35 cellular contexts compared by ENCODE assay signal in the genomic region with DNA sequence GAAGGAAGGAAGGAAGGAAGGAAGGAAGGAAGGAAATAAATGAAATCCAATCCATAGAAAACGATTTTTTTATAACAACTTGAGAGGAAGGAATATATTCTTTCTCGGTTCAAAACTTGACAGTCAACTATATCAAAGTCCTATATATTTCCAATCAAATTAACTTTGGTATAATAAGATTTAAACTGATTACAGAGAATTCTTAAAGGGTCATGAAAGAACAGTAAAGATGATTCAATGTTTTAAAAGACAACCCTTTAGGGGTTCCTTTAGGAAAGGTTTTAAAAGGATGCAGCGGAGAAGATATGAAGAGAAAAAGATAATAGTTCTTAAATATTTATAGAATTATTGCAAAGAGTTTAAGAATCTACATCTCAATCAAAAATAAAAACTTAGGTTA.
"Had no signal": no experiment of that assay in that cellular context is flagged by ENCODE, and none has a peak within 500 bp of the region (broad histone marks: within the 10 kb centered on the region; RNA-seq: fewer than 3 reads in every experiment).

No MANE protein-coding gene starts in this region.

- H3K9me3 ChIP-seq: adrenal gland, body of pancreas, breast epithelium had no signal

- H3K27me3 Mint-ChIP-seq: activated B cell treated with CpG ODN at 0.5 μM for 24 hours; activated CD4-positive, alpha-beta memory T cell treated with anti-CD3 and anti-CD28 coated beads for 36 hours; activated CD4-positive, alpha-beta T cell treated with anti-CD3 and anti-CD28 coated beads, Interleukin-2, amount 10 ng/mL, durations not matched to agents 24 days and 14 days; activated CD8-positive, alpha-beta T cell treated with anti-CD3 and anti-CD28 coated beads for 36 hours; activated T-helper 17 cell treated with anti-CD3 and anti-CD28 coated beads, Interleukin-2, amount 50 U/mL, for 72 hours had no signal

- H3K36me3 ChIP-seq: adrenal gland, brain microvascular endothelial cell, breast epithelium had no signal

- H3K4me1 Mint-ChIP-seq: activated B cell treated with CpG ODN at 0.5 μM for 24 hours; activated CD4-positive, alpha-beta T cell treated with anti-CD3 and anti-CD28 coated beads, Interleukin-2, amount 10 ng/mL, durations not matched to agents 24 days and 14 days; activated naive CD8-positive, alpha-beta T cell treated with anti-CD3 and anti-CD28 coated beads for 36 hours; activated T-helper 17 cell treated with anti-CD3 and anti-CD28 coated beads, Interleukin-2, amount 50 U/mL, for 72 hours had no signal

- H3K27me3 ChIP-seq: adrenal gland, body of pancreas, brain microvascular endothelial cell, breast epithelium had no signal

- H3K4me3 ChIP-seq: adrenal gland, body of pancreas, breast epithelium had no signal

- H3K27ac ChIP-seq: adrenal gland, body of pancreas, breast epithelium, VCaP had no signal

- H3K36me3 Mint-ChIP-seq: activated CD4-positive, alpha-beta memory T cell treated with anti-CD3 and anti-CD28 coated beads for 36 hours; activated naive CD4-positive, alpha-beta T cell treated with anti-CD3 and anti-CD28 coated beads, Interleukin-2, amount 50 U/mL, for 72 hours; activated naive CD8-positive, alpha-beta T cell treated with anti-CD3 and anti-CD28 coated beads for 36 hours had no signal

- H3K4me1 ChIP-seq: body of pancreas, breast epithelium had no signal

- H3K4me3 Mint-ChIP-seq: activated B cell treated with CpG ODN at 0.5 μM for 24 hours; activated CD4-positive, alpha-beta memory T cell treated with anti-CD3 and anti-CD28 coated beads for 36 hours; activated CD4-positive, alpha-beta T cell treated with anti-CD3 and anti-CD28 coated beads, Interleukin-2, amount 10 ng/mL, durations not matched to agents 24 days and 14 days; activated CD8-positive, alpha-beta T cell treated with anti-CD3 and anti-CD28 coated beads for 36 hours; activated naive CD4-positive, alpha-beta T cell treated with anti-CD3 and anti-CD28 coated beads for 36 hours; activated naive CD8-positive, alpha-beta T cell treated with anti-CD3 and anti-CD28 coated beads for 36 hours; activated T-cell treated with anti-CD3 and anti-CD28 coated beads, Interleukin-2, amount 50 U/mL, for 4 hours; activated T-cell treated with anti-CD3 and anti-CD28 coated beads, Interleukin-2, amount 50 U/mL, for 72 hours; activated T-helper 1 cell treated with anti-CD3 and anti-CD28 coated beads, Interleukin-12 subunit alpha, Interleukin-12 subunit beta, Interleukin-2, Interleukin-4 antibody, amounts not matched to agents 30 ng/mL and 10 ng/mL and 1 ng/mL, durations not matched to agents 14 hours and 24 hours and 36 hours; activated T-helper 17 cell treated with anti-CD3 and anti-CD28 coated beads, Interleukin-2, amount 50 U/mL, for 72 hours; T-helper 1 cell treated with Interleukin-12 subunit alpha and Interleukin-12 subunit beta and Interleukin-4 antibody, amounts not matched to agents 30 μg/mL and 1 μg/mL, for 36 hours; T-helper 2 cell treated with Interferon-gamma antibody and Interleukin-4, amounts not matched to agents 5 μg/mL and 100 μg/mL, for 36 hours had no signal

- H3K27ac Mint-ChIP-seq: activated B cell treated with CpG ODN at 0.5 μM for 24 hours; activated CD4-positive, alpha-beta memory T cell treated with anti-CD3 and anti-CD28 coated beads for 36 hours; activated CD4-positive, alpha-beta T cell treated with anti-CD3 and anti-CD28 coated beads, Interleukin-2, amount 10 ng/mL, durations not matched to agents 24 days and 14 days; activated CD8-positive, alpha-beta T cell treated with anti-CD3 and anti-CD28 coated beads for 36 hours; activated naive CD4-positive, alpha-beta T cell treated with anti-CD3 and anti-CD28 coated beads for 36 hours; activated naive CD4-positive, alpha-beta T cell treated with anti-CD3 and anti-CD28 coated beads, Interleukin-2, amount 50 U/mL, for 72 hours; activated naive CD8-positive, alpha-beta T cell treated with anti-CD3 and anti-CD28 coated beads for 36 hours; activated T-cell treated with anti-CD3 and anti-CD28 coated beads, Interleukin-2, amount 50 U/mL, for 72 hours; activated T-helper 1 cell treated with anti-CD3 and anti-CD28 coated beads, Interleukin-12 subunit alpha, Interleukin-12 subunit beta, Interleukin-2, Interleukin-4 antibody, amounts not matched to agents 30 ng/mL and 10 ng/mL and 1 ng/mL, durations not matched to agents 14 hours and 24 hours and 36 hours; activated T-helper 17 cell treated with anti-CD3 and anti-CD28 coated beads, Interleukin-2, amount 50 U/mL, for 72 hours; T-helper 1 cell treated with Interleukin-12 subunit alpha and Interleukin-12 subunit beta and Interleukin-4 antibody, amounts not matched to agents 30 μg/mL and 1 μg/mL, for 36 hours; T-helper 2 cell treated with Interferon-gamma antibody and Interleukin-4, amounts not matched to agents 5 μg/mL and 100 μg/mL, for 36 hours had no signal

- DNase-seq: activated B cell treated with CpG ODN at 0.5 μM for 24 hours; activated CD4-positive, alpha-beta memory T cell treated with anti-CD3 and anti-CD28 coated beads for 36 hours; activated CD4-positive, alpha-beta T cell treated with anti-CD3 and anti-CD28 coated beads for 4 hours; activated CD4-positive, alpha-beta T cell treated with anti-CD3 and anti-CD28 coated beads, Interleukin-2, amount 10 ng/mL, durations not matched to agents 24 days and 14 days; activated CD4-positive, alpha-beta T cell treated with anti-CD3 and anti-CD28 coated beads, Interleukin-2, amount 50 U/mL, for 1 hour; activated CD4-positive, alpha-beta T cell treated with anti-CD3 and anti-CD28 coated beads, Interleukin-2, amount 50 U/mL, for 4 hours; activated CD4-positive, CD25-positive, alpha-beta regulatory T cell treated with anti-CD3 and anti-CD28 coated beads, Interleukin-2, amount 50 U/mL, for 72 hours; activated CD8-positive, alpha-beta memory T cell treated with anti-CD3 and anti-CD28 coated beads, Interleukin-2, amount 50 U/mL, for 4 hours; activated CD8-positive, alpha-beta T cell treated with anti-CD3 and anti-CD28 coated beads for 36 hours; activated effector memory CD4-positive, alpha-beta T cell treated with anti-CD3 and anti-CD28 coated beads, Interleukin-2, amount 50 U/mL, for 16 hours; activated gamma-delta T cell treated with Interleukin-2 at 50 U/mL for 16 hours; activated naive CD4-positive, alpha-beta T cell; activated naive CD4-positive, alpha-beta T cell treated with anti-CD3 and anti-CD28 coated beads for 36 hours; activated naive CD4-positive, alpha-beta T cell treated with anti-CD3 and anti-CD28 coated beads, Interleukin-2, amount 50 U/mL, for 16 hours; activated naive CD8-positive, alpha-beta T cell treated with anti-CD3 and anti-CD28 coated beads for 36 hours; activated T-cell treated with anti-CD3 and anti-CD28 coated beads for 4 hours; activated T-cell treated with anti-CD3 and anti-CD28 coated beads, Interleukin-2, amount 50 U/mL, for 1 hour; activated T-cell treated with anti-CD3 and anti-CD28 coated beads, Interleukin-2, amount 50 U/mL, for 4 hours; activated T-cell treated with anti-CD3 and anti-CD28 coated beads, Interleukin-2, amount 50 U/mL, for 72 hours; adrenal gland; amniotic stem cell; aorta; body of pancreas; brain microvascular endothelial cell; central memory CD4-positive, alpha-beta T cell; T-helper 1 cell; T-helper 2 cell; T-helper 9 cell had no signal

- H3K9me3 Mint-ChIP-seq: activated B cell treated with CpG ODN at 0.5 μM for 24 hours; activated CD4-positive, alpha-beta memory T cell treated with anti-CD3 and anti-CD28 coated beads for 36 hours; activated CD4-positive, alpha-beta T cell treated with anti-CD3 and anti-CD28 coated beads, Interleukin-2, amount 10 ng/mL, durations not matched to agents 24 days and 14 days; activated CD8-positive, alpha-beta T cell treated with anti-CD3 and anti-CD28 coated beads for 36 hours; activated naive CD4-positive, alpha-beta T cell treated with anti-CD3 and anti-CD28 coated beads for 36 hours; activated naive CD4-positive, alpha-beta T cell treated with anti-CD3 and anti-CD28 coated beads, Interleukin-2, amount 50 U/mL, for 72 hours; activated naive CD8-positive, alpha-beta T cell treated with anti-CD3 and anti-CD28 coated beads for 36 hours; activated T-cell treated with anti-CD3 and anti-CD28 coated beads, Interleukin-2, amount 50 U/mL, for 4 hours; activated T-helper 1 cell treated with anti-CD3 and anti-CD28 coated beads, Interleukin-12 subunit alpha, Interleukin-12 subunit beta, Interleukin-2, Interleukin-4 antibody, amounts not matched to agents 30 ng/mL and 10 ng/mL and 1 ng/mL, durations not matched to agents 14 hours and 24 hours and 36 hours; activated T-helper 17 cell treated with anti-CD3 and anti-CD28 coated beads, Interleukin-2, amount 50 U/mL, for 72 hours; T-helper 1 cell treated with Interleukin-12 subunit alpha and Interleukin-12 subunit beta and Interleukin-4 antibody, amounts not matched to agents 30 μg/mL and 1 μg/mL, for 36 hours; T-helper 2 cell treated with Interferon-gamma antibody and Interleukin-4, amounts not matched to agents 5 μg/mL and 100 μg/mL, for 36 hours had no signal
